In the genomic region with DNA sequence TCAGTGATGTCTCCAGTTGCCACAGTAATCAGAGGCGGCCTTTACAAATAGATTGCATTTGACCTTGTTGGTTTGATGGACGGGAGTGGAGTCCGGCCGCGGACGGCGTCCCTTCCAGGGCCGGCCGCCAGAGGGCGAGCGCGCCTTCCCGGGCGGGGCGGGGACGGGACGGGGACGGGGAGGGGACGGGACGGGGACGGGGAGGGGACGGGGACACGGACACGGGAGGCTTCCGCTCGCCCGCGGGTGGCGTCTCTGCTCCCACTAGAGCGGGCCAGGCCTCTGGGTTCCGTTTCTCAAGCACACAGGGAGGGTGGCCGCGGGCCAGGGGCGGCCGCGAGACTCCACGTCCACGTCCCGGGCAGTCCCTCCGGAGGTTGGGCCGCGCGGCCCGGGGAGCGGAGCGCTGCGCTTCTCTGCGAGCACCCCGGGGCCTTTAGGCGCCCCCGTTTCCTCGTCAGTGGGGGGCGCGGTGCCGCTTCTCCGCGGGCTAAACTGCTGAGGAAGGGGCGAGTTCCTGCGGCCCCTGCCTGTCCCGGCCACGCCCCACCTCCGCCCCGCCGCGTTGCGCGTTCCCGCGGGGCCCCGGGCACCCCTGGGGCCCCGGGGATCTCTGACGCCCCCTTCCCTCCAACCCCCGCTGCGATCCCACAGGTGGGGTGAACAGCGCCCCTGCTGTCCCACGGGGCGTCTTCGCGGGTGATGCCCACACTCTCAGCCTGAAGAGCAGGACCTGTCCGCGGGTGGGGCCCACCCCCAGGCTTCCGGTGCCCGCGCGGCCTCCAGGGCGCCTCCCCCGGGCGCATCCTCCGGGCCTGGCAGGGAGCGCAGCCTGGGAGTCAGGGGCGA, we compare ENCODE assay signal across 8 cellular contexts.
DNase-seq lines count a peak whose midpoint lies in the region; ATAC-seq and TF ChIP-seq lines count a peak whose summit lies in the region.

No MANE protein-coding gene starts in this region.

- peak overlapping the region; percentile 72 for H3K4me3 Mint-ChIP-seq in activated CD4-positive, alpha-beta T cell treated with anti-CD3 and anti-CD28 coated beads, Interleukin-2, amount 10 ng/mL, durations not matched to agents 7 days and 5 days

- ATAC-seq in lower lobe of right lung: peak; percentile 91 to 93

- H3K4me1 ChIP-seq in lower lobe of right lung: peaks cover 4% of the 10 kb centered on the region

- CTCF ChIA-PET in activated CD4-positive, alpha-beta T cell treated with anti-CD3 and anti-CD28 coated beads, Interleukin-2, amount 10 ng/mL, durations not matched to agents 7 days and 5 days (lab: Charles Lee): interaction anchor here (0.8 to 3.8 kb wide), 6 partner anchors 18 to 53 kb away, joined by 3 to 28 read pairs (median 14); no protein-coding TSS in a partner anchor

- H3K27me3 Mint-ChIP-seq in activated CD4-positive, alpha-beta T cell treated with anti-CD3 and anti-CD28 coated beads, Interleukin-2, amount 10 ng/mL, durations not matched to agents 7 days and 5 days: peaks cover 3% of the 10 kb centered on the region

- H3K27ac Mint-ChIP-seq in activated CD4-positive, alpha-beta T cell treated with anti-CD3 and anti-CD28 coated beads, Interleukin-2, amount 10 ng/mL, durations not matched to agents 7 days and 5 days: peak overlapping the region; percentile 76

- POLR2A ChIA-PET in activated CD4-positive, alpha-beta T cell treated with anti-CD3 and anti-CD28 coated beads, Interleukin-2, amount 10 ng/mL, durations not matched to agents 7 days and 5 days (lab: Charles Lee): no interaction called here

- DNase-seq in NCI-H748 (lab: John Stamatoyannopoulos, UW; ENCODE audit: unreplicated experiment) (peak; percentile 43), NCI-H748 treated with DMSO at 0.1 percent for 48 hours (lab: John Stamatoyannopoulos, UW) (no peak), HK-2 (ENCODE audit: unreplicated experiment) (peak; percentile 77), dermis microvascular lymphatic vessel endothelial cell (ENCODE audit: low read depth in 2 of 2) (peak; percentile 25 to 48), lower lobe of right lung (peak; percentile 85), NCI-H510A treated with DMSO at 0.1 percent for 48 hours (lab: John Stamatoyannopoulos, UW) (no peak)
- DNase-seq in activated CD4-positive, alpha-beta T cell treated with anti-CD3 and anti-CD28 coated beads, Interleukin-2, amount 10 ng/mL, durations not matched to agents 7 days and 5 days: peak; percentile 75
- DNase-seq in stimulated activated CD4-positive, alpha-beta T cell treated with anti-CD3 and anti-CD28 coated beads, TNF-alpha, amount 100 ng/mL, for 48 hours (ENCODE audit: low read depth in 3 of 3): peak; percentile 52 to 60 (median 56)

- no peaks in the 10 kb centered on the region for H3K9me3 Mint-ChIP-seq in activated CD4-positive, alpha-beta T cell treated with anti-CD3 and anti-CD28 coated beads, Interleukin-2, amount 10 ng/mL, durations not matched to agents 7 days and 5 days

- peaks cover 14% of the 10 kb centered on the region for H3K4me1 Mint-ChIP-seq in activated CD4-positive, alpha-beta T cell treated with anti-CD3 and anti-CD28 coated beads, Interleukin-2, amount 10 ng/mL, durations not matched to agents 7 days and 5 days

- no peaks in the 10 kb centered on the region for H3K36me3 ChIP-seq in lower lobe of right lung

- intact Hi-C loops in lower lobe of right lung (cut with DNase I): no loop called here

- H3K27me3 ChIP-seq in lower lobe of right lung (ENCODE audit: low read depth): no peaks in the 10 kb centered on the region

- H3K4me3 ChIP-seq in lower lobe of right lung: peak overlapping the region; percentile 76

- TF ChIP-seq CTCF in lower lobe of right lung (IDR thresholded peaks at IDR 0.05): peak; percentile 66

- H3K36me3 Mint-ChIP-seq in activated CD4-positive, alpha-beta T cell treated with anti-CD3 and anti-CD28 coated beads, Interleukin-2, amount 10 ng/mL, durations not matched to agents 7 days and 5 days (ENCODE audit: low read depth): no peaks in the 10 kb centered on the region

- peak overlapping the region; percentile 85 for H3K27ac ChIP-seq in lower lobe of right lung

- H3K9me3 ChIP-seq in lower lobe of right lung: no peaks in the 10 kb centered on the region

Comparison
In these comparisons a context has a peak if more than half of its experiments do, and no peak if none do; other contexts are left out.
1. DNase-seq: peak in NCI-H748 (single experiment), HK-2 (single experiment), activated CD4-positive, alpha-beta T cell treated with anti-CD3 and anti-CD28 coated beads, Interleukin-2, amount 10 ng/mL, durations not matched to agents 7 days and 5 days (single experiment), dermis microvascular lymphatic vessel endothelial cell (2 of 2), lower lobe of right lung (single experiment) and stimulated activated CD4-positive, alpha-beta T cell treated with anti-CD3 and anti-CD28 coated beads, TNF-alpha, amount 100 ng/mL, for 48 hours (3 of 3); none in NCI-H748 treated with DMSO at 0.1 percent for 48 hours (single experiment) and NCI-H510A treated with DMSO at 0.1 percent for 48 hours (single experiment).